ENCODE assay signal across 20 cellular contexts in the genomic region with DNA sequence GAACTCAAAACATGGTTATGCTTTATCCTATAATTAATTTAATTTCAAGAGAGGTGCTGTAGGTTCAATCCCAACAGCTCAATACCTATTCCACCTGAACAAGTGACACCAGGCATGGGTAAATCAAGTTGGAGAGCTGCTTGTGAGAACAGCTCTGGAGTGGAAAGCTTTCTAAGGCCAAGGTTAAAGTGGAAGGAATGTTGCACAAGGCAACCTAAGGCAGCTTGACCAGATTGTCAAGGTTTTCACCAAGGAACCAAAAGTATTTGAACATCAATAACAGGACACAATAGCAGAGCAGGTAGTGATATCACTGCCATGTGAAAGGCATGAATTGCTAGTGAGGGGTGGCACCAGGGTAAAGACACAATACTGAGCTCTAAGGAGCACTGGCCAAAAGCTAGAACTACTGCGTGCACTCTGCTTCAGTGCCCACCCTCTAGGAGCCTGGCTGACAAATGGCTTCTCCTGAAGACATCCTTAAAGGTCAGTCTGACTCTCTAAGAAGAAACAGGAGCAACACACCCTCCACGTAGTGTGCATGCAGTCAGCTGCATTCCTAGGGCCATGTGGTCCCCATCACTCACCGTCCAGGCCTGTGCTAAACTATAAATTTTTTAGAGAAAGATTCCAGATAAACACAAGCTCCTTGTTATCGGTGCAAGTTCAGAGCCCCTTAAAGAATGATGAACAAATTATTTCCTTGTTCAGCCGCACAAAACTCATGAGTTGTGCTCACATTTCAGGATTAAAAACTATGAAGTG.
"Had no signal": no experiment of that assay in that cellular context is flagged by ENCODE, and none has a peak within 500 bp of the region (broad histone marks: within the 10 kb centered on the region; RNA-seq: fewer than 3 reads in every experiment).

No MANE protein-coding gene starts in this region.

- ATAC-seq: activated CD4-positive, alpha-beta T cell treated with anti-CD3 and anti-CD28 coated beads for 36 hours had no signal

- H3K9ac ChIP-seq: KMS-11 had no signal

- H3K4me1 ChIP-seq: Peyer's patch had no signal

- H3K4me2 ChIP-seq: KMS-11 had no signal

- H3K4me3 ChIP-seq: Peyer's patch had no signal

- H3K36me3 ChIP-seq: Peyer's patch, WERI-Rb-1 had no signal

- H3K27ac ChIP-seq: KMS-11, Peyer's patch, WERI-Rb-1 had no signal

- DNase-seq: activated CD4-positive, alpha-beta memory T cell treated with anti-CD3 and anti-CD28 coated beads, Interleukin-2, amount 10 ng/mL, durations not matched to agents 7 days and 5 days; activated CD4-positive, alpha-beta T cell treated with anti-CD3 and anti-CD28 coated beads for 36 hours; activated CD4-positive, alpha-beta T cell treated with anti-CD3 and anti-CD28 coated beads, Interleukin-2, amount 50 U/mL, for 1 hour; activated gamma-delta T cell treated with Interleukin-2 at 50 U/mL for 16 hours; activated naive CD4-positive, alpha-beta T cell treated with anti-CD3 and anti-CD28 coated beads, Interleukin-2, amount 10 ng/mL, durations not matched to agents 7 days and 5 days; activated naive CD8-positive, alpha-beta T cell treated with anti-CD3 and anti-CD28 coated beads for 36 hours; activated T-cell treated with anti-CD3 and anti-CD28 coated beads for 4 hours; activated T-cell treated with anti-CD3 and anti-CD28 coated beads, Interleukin-2, amount 50 U/mL, for 48 hours; anterior cingulate cortex; NCI-H1092 treated with DMSO at 0.1 percent for 48 hours; NCI-H1417 treated with DMSO at 0.1 percent for 48 hours; NCI-H1694; NCI-H2029 treated with DMSO at 0.1 percent for 48 hours; NCI-H510A treated with DMSO at 0.1 percent for 48 hours; NK-92 treated with Interleukin-12 subunit alpha and Interleukin-12 subunit beta, amount 100 ng/mL, for 24 hours; Peyer's patch; SHP77; T-helper 1 cell; WERI-Rb-1 had no signal

- H3K27me3 ChIP-seq: Peyer's patch had no signal

- H3K9me3 ChIP-seq: Peyer's patch had no signal
